Comparison of ENCODE assay signal across 32 cellular contexts in the genomic region with DNA sequence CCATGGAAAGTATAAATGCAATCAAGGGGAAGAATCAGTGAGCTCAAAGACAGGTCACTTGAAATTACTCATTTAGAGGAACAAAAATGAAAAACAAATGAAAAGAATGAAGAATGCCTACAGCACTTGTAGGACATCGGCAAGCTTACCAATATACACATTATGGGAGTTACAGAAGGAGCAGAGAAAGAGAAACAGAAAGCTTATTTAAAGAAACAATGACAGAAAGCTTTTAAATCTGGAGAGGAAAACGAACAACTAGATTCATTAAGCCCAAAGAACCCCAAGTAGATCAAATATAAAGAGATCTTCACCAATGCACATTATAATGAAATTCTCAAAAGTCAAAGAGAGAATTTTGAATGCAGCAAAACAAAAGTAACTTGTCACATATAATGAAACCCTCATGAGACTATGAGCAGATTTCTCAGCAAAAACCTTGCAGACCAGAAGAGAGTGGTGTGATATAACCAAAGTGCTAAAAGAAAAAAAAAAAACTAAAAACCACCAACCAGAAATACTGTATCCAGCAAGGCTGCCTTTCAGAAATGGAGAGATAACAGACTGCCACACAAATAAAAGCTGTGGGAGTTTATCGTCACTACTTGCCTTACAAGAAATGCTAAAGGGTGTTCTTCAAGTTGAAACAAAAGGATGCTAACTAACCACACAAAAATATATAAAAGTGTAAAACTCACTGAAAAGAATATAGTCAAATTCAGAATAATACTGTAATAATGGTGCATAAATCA.
"Had no signal": no experiment of that assay in that cellular context is flagged by ENCODE, and none has a peak within 500 bp of the region (broad histone marks: within the 10 kb centered on the region; RNA-seq: fewer than 3 reads in every experiment).

No MANE protein-coding gene starts in this region.

- DNase-seq: activated B cell treated with CpG ODN at 0.5 μM for 24 hours; activated CD4-positive, alpha-beta memory T cell treated with anti-CD3 and anti-CD28 coated beads for 36 hours; activated CD4-positive, alpha-beta T cell treated with anti-CD3 and anti-CD28 coated beads for 4 hours; activated CD4-positive, alpha-beta T cell treated with anti-CD3 and anti-CD28 coated beads, Interleukin-2, amount 10 ng/mL, durations not matched to agents 24 days and 14 days; activated CD4-positive, alpha-beta T cell treated with anti-CD3 and anti-CD28 coated beads, Interleukin-2, amount 50 U/mL, for 1 hour; activated CD4-positive, alpha-beta T cell treated with anti-CD3 and anti-CD28 coated beads, Interleukin-2, amount 50 U/mL, for 4 hours; activated CD4-positive, CD25-positive, alpha-beta regulatory T cell treated with anti-CD3 and anti-CD28 coated beads, Interleukin-2, amount 50 U/mL, for 72 hours; activated CD8-positive, alpha-beta memory T cell treated with anti-CD3 and anti-CD28 coated beads, Interleukin-2, amount 50 U/mL, for 4 hours; activated CD8-positive, alpha-beta T cell treated with anti-CD3 and anti-CD28 coated beads for 36 hours; activated effector memory CD4-positive, alpha-beta T cell treated with anti-CD3 and anti-CD28 coated beads, Interleukin-2, amount 50 U/mL, for 16 hours; activated gamma-delta T cell treated with Interleukin-2 at 50 U/mL for 16 hours; activated naive CD4-positive, alpha-beta T cell; activated naive CD4-positive, alpha-beta T cell treated with anti-CD3 and anti-CD28 coated beads for 36 hours; activated naive CD4-positive, alpha-beta T cell treated with anti-CD3 and anti-CD28 coated beads, Interleukin-2, amount 50 U/mL, for 16 hours; activated naive CD8-positive, alpha-beta T cell treated with anti-CD3 and anti-CD28 coated beads for 36 hours; activated T-cell treated with anti-CD3 and anti-CD28 coated beads for 4 hours; activated T-cell treated with anti-CD3 and anti-CD28 coated beads, Interleukin-2, amount 50 U/mL, for 1 hour; activated T-cell treated with anti-CD3 and anti-CD28 coated beads, Interleukin-2, amount 50 U/mL, for 4 hours; activated T-cell treated with anti-CD3 and anti-CD28 coated beads, Interleukin-2, amount 50 U/mL, for 72 hours; adrenal gland; amniotic stem cell; aorta; body of pancreas; brain microvascular endothelial cell; central memory CD4-positive, alpha-beta T cell; T-helper 2 cell; T-helper 9 cell had no signal

- ATAC-seq: activated CD8-positive, alpha-beta T cell treated with anti-CD3 and anti-CD28 coated beads for 36 hours; activated naive CD4-positive, alpha-beta T cell treated with anti-CD3 and anti-CD28 coated beads, Interleukin-2, amount 50 U/mL, for 72 hours; activated T-cell treated with anti-CD3 and anti-CD28 coated beads, Interleukin-2, amount 50 U/mL, for 4 hours; activated T-cell treated with anti-CD3 and anti-CD28 coated beads, Interleukin-2, amount 50 U/mL, for 72 hours; activated T-helper 17 cell treated with anti-CD3 and anti-CD28 coated beads, Interleukin-2, amount 50 U/mL, for 72 hours; body of pancreas had no signal

- H3K27me3 ChIP-seq: adrenal gland, body of pancreas, brain microvascular endothelial cell, breast epithelium had no signal

- H3K4me3 ChIP-seq: adrenal gland, body of pancreas, breast epithelium had no signal

- H3K36me3 ChIP-seq: adrenal gland, brain microvascular endothelial cell, breast epithelium had no signal

- FAIRE-seq: astrocyte had no signal

- H3K4me1 ChIP-seq: adrenal gland, body of pancreas, breast epithelium had no signal

- H3K27ac ChIP-seq: adrenal gland, body of pancreas, brain microvascular endothelial cell, breast epithelium, VCaP had no signal
